In the genomic region with DNA sequence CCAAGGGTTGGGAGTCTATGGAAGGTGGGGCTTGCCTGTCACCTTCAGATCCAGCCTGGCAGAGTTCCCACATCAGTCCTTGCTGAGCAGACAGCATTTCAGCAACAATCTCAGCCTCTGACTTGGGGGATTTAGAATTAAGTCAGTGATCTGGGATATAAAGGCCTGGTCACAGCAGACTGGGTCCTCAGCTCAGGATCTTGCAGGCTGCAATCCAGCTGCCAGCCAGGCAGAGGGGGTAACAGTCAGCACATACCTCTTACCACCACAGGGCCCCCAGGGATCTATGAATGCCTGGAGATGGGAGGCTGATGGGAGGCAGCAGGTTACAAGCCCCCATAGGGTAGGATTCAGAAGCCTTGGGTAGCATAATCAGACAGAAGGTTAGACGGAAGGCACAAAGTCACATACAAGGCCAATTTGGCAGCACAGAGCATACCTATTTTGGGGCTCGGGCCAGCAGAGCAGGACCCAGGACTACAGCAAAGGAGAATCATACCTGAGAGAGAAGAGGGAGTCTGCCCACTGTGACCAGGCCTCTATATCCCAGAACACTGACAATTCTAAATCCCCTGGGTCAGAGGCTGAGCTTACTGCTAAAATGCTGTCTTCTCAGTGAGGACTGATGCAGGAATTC, we compare ENCODE assay signal across 14 cellular contexts.
DNase-seq lines count a peak whose midpoint lies in the region; ATAC-seq and TF ChIP-seq lines count a peak whose summit lies in the region.
"Had no signal": no experiment of that assay in that cellular context is flagged by ENCODE, and none has a peak within 500 bp of the region (broad histone marks: within the 10 kb centered on the region; RNA-seq: fewer than 3 reads in every experiment).

No MANE protein-coding gene starts in this region.

- TF ChIP-seq CTCF in WERI-Rb-1 (IDR thresholded peaks at IDR 0.05; ENCODE audit: low read depth, low read length), result no peak

- H3K27me3 ChIP-seq in BLaER1, result no peaks in the 10 kb centered on the region
- H3K27me3 ChIP-seq in WERI-Rb-1 (ENCODE audit: insufficient read depth, low read depth, severe bottlenecking), result no peaks in the 10 kb centered on the region
- no peaks in the 10 kb centered on the region for H3K27me3 ChIP-seq in mesendoderm (ENCODE audit: insufficient read depth, low read length, poor library complexity)

- H3K27ac ChIP-seq in BLaER1 (no peak overlapping the region), WERI-Rb-1 (0 out of 2 replicates have a peak overlapping the region, but pooled peaks have one; percentile 18), mesendoderm (ENCODE audit: low read depth, low read length) (no peak overlapping the region)
- H3K27ac ChIP-seq: HL-60 had no signal

- no peaks in the 10 kb centered on the region for H4K20me1 ChIP-seq in BLaER1

- no CpG with 5 or more reads among the region's 2 CpGs for WGBS in mesendoderm (ENCODE audit: extremely low coverage, insufficient coverage, low lambda C conversion rate)

- ATAC-seq in GM19463 (IDR thresholded peaks at IDR 0.05; ENCODE audit: unreplicated experiment), result no peak
- ATAC-seq: A549 had no signal

- H4K5ac ChIP-seq in mesendoderm (ENCODE audit: low read length), result no peak overlapping the region

- no peak overlapping the region for H3K9ac ChIP-seq in BLaER1
- no peak overlapping the region for H3K9ac ChIP-seq in mesendoderm (ENCODE audit: low read length)

- H2BK15ac ChIP-seq in mesendoderm (replicated peaks; ENCODE audit: low read depth), result no peak overlapping the region

- H3K4me1 ChIP-seq in BLaER1 (peaks cover 10% of the 10 kb centered on the region), mesendoderm (ENCODE audit: control insufficient read depth, low read depth, low read length) (peaks cover 23% of the 10 kb centered on the region)
- H3K4me1 ChIP-seq: A549, Caco-2 had no signal

- H3K9me3 ChIP-seq in BLaER1 (peaks cover 13% of the 10 kb centered on the region; the same call in 1 of the 2 replicates), WERI-Rb-1 (ENCODE audit: severe bottlenecking) (no peaks in the 10 kb centered on the region)
- H3K9me3 ChIP-seq: A549, Caco-2 had no signal

- no peaks in the 10 kb centered on the region for H3K79me1 ChIP-seq in mesendoderm (ENCODE audit: low read length)

- H3K4me2 ChIP-seq in BLaER1 (peak overlapping the region; percentile 8; the same call in 1 of the 2 replicates), mesendoderm (ENCODE audit: low read length) (no peak overlapping the region)
- H3K4me2 ChIP-seq: A549 had no signal

- in situ Hi-C loops in G401 (cut with HindIII; ENCODE audit: low sequenced_read_pairs), result no loop called here

- peak overlapping the region; percentile 58 for H2BK5ac ChIP-seq in mesendoderm (ENCODE audit: low read length)

- no peak overlapping the region for H4K8ac ChIP-seq in mesendoderm (ENCODE audit: low read depth, low read length)

- no peaks in the 10 kb centered on the region for H3K79me2 ChIP-seq in mesendoderm (ENCODE audit: control insufficient read depth, insufficient read depth, low read length)

- peak overlapping the region; percentile 35 for H3K56ac ChIP-seq in mesendoderm (ENCODE audit: low read length)

- DNase-seq in G401 (ENCODE audit: low spot score) (peak; percentile 67), WERI-Rb-1 (peak; percentile 55), mesendoderm (no peak), NOMO-1 treated with DMSO at 0.1 percent for 48 hours (lab: John Stamatoyannopoulos, UW; ENCODE audit: unreplicated experiment) (no peak), DMS53 treated with DMSO at 0.1 percent for 48 hours (lab: John Stamatoyannopoulos, UW; ENCODE audit: unreplicated experiment) (no peak)
- DNase-seq: Caco-2; CD8-positive, alpha-beta memory T cell; DMS79; HCEC 1CT; KG1 had no signal

- no peak overlapping the region for H2BK120ac ChIP-seq in mesendoderm (ENCODE audit: low read depth, low read length)

- H3K4me3 ChIP-seq in BLaER1 (no peak overlapping the region), WERI-Rb-1 (ENCODE audit: low read depth, low read length) (no peak overlapping the region), mesendoderm (ENCODE audit: low read length) (no peak overlapping the region)
- H3K4me3 ChIP-seq: A549 had no signal

- H2AK5ac ChIP-seq in mesendoderm (ENCODE audit: low read length), result no peak overlapping the region

- H3K36me3 ChIP-seq in BLaER1, result no peaks in the 10 kb centered on the region
- no peaks in the 10 kb centered on the region for H3K36me3 ChIP-seq in WERI-Rb-1
- H3K36me3 ChIP-seq in mesendoderm (ENCODE audit: control insufficient read depth, insufficient read depth, low read length), result no peaks in the 10 kb centered on the region

- H3K4ac ChIP-seq in mesendoderm (ENCODE audit: low read depth, low read length), result peak overlapping the region; percentile 57

- H3K23ac ChIP-seq in mesendoderm (ENCODE audit: low read length), result no peak overlapping the region

- H3K18ac ChIP-seq in mesendoderm (ENCODE audit: low read length), result no peak overlapping the region

Comparison
In these comparisons a context has a peak if more than half of its experiments do, and no peak if none do; other contexts are left out.
1. DNase-seq: peak in G401 (single experiment) and WERI-Rb-1 (single experiment); none in mesendoderm (single experiment), NOMO-1 treated with DMSO at 0.1 percent for 48 hours (single experiment) and DMS53 treated with DMSO at 0.1 percent for 48 hours (single experiment).